20 cellular contexts compared by ENCODE assay signal in genomic region chr3:112298781-112299180, GRCh38. TPM values are rescaled to one million over a fixed set of nuclear protein-coding genes. Genes with fewer than 3 reads are reported as not detected.
"Had no signal": no experiment of that assay in that cellular context is flagged by ENCODE, and none has a peak within 500 bp of the region (broad histone marks: within the 10 kb centered on the region; RNA-seq: fewer than 3 reads in every experiment).

No MANE protein-coding gene starts in this region.

- H3K9ac ChIP-seq: parathyroid adenoma had no signal

- H3K4me3 Mint-ChIP-seq: mesothelial cell of epicardium, nephron had no signal

- H3K4me2 ChIP-seq: smooth muscle cell had no signal

- ATAC-seq: left lobe of liver; sciatic nerve; stimulated activated effector memory CD8-positive, alpha-beta T cell treated with anti-CD3 and anti-CD28 coated beads, Interleukin-12 subunit alpha, Interleukin-12 subunit beta, amount 100 ng/mL, for 72 hours had no signal

- H3K27me3 ChIP-seq: ascending aorta, upper lobe of left lung had no signal

- H2AFZ ChIP-seq: parathyroid adenoma had no signal

- H3K79me2 ChIP-seq: parathyroid adenoma had no signal

- H3K36me3 ChIP-seq: ascending aorta, thoracic aorta, upper lobe of left lung had no signal

- H3K9me3 Mint-ChIP-seq: activated T-helper 2 cell treated with anti-CD3 and anti-CD28 coated beads, Interferon-gamma antibody, Interleukin-2, Interleukin-4, amounts not matched to agents 10 μg/mL and 5 μg/mL and 100 μg/mL, durations not matched to agents 14 hours and 24 hours and 36 hours; mesothelial cell of epicardium; nephron; stimulated activated effector memory CD8-positive, alpha-beta T cell treated with anti-CD3 and anti-CD28 coated beads, Interleukin-12 subunit alpha, Interleukin-12 subunit beta, amount 100 ng/mL, for 72 hours had no signal

- H3K36me3 Mint-ChIP-seq: mesothelial cell of epicardium; stimulated activated effector memory CD8-positive, alpha-beta T cell treated with anti-CD3 and anti-CD28 coated beads, Interleukin-12 subunit alpha, Interleukin-12 subunit beta, amount 100 ng/mL, for 72 hours had no signal

- H3K4me3 ChIP-seq: ascending aorta, lung, smooth muscle cell, thoracic aorta, upper lobe of left lung had no signal

- H3K4me1 ChIP-seq: parathyroid adenoma had no signal

- DNase-seq: activated CD4-positive, alpha-beta T cell treated with anti-CD3 and anti-CD28 coated beads, Interleukin-2, amount 50 U/mL, for 4 hours; activated CD4-positive, CD25-positive, alpha-beta regulatory T cell treated with anti-CD3 and anti-CD28 coated beads, Interleukin-2, amount 50 U/mL, for 72 hours; activated naive CD4-positive, alpha-beta T cell treated with Interleukin-2 at 50 U/mL for 16 hours; activated T-cell treated with anti-CD3 and anti-CD28 coated beads, Interleukin-2, amount 50 U/mL, for 1 hour; cortex of kidney; head of caudate nucleus; kidney; stimulated activated CD4-positive, alpha-beta T cell treated with anti-CD3 and anti-CD28 coated beads, Interleukin-4, amount 100 ng/mL, for 24 hours; upper lobe of left lung had no signal

- H3K27ac Mint-ChIP-seq: mesothelial cell of epicardium, nephron had no signal

- H3K9me3 ChIP-seq: ascending aorta, thoracic aorta, upper lobe of left lung had no signal

RNA-seq across cellular contexts. Expression of gene SLC9C1, which starts 4.8 kb away (rescaled TPM):
- total RNA-seq: activated T-helper 2 cell treated with anti-CD3 and anti-CD28 coated beads, Interferon-gamma antibody, Interleukin-2, Interleukin-4, amounts not matched to agents 10 μg/mL and 5 μg/mL and 100 μg/mL, durations not matched to agents 14 hours and 24 hours and 36 hours; left lobe of liver; smooth muscle cell; thoracic aorta; upper lobe of left lung had no signal
